8 cellular contexts compared by ENCODE assay signal in the genomic region with DNA sequence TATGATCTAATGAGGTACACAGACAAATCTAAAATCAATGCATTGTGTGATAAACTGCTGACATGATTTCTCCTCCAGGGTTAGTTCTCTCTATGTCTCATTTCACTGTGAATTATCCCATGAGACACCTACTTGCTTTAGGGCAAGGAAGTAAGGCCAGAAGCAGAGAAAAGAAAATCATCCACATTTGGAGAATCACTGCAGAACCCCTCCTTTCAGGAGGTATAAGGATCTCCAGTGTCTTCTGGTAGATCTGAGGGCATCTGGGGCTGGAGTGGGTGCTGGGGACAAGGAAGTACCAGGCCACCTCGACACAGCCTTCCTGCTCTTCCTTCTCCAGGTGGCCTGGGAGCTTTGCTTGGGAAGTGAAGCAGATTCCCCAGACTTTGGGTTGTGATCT. TPM values are rescaled to one million over a fixed set of nuclear protein-coding genes. Genes with fewer than 3 reads are reported as not detected.
DNase-seq lines count a peak whose midpoint lies in the region; ATAC-seq and TF ChIP-seq lines count a peak whose summit lies in the region.

No MANE protein-coding gene starts in this region.

- H3K4me1 Mint-ChIP-seq in activated naive CD8-positive, alpha-beta T cell treated with anti-CD3 and anti-CD28 coated beads, Interleukin-2, amount 50 U/mL, for 24 hours, result peaks cover 9% of the 10 kb centered on the region
- H3K4me1 Mint-ChIP-seq in activated naive CD8-positive, alpha-beta T cell treated with anti-CD3 and anti-CD28 coated beads for 36 hours, result peaks cover 2% of the 10 kb centered on the region
- peaks cover 53% of the 10 kb centered on the region for H3K4me1 Mint-ChIP-seq in dendritic cell treated with granulocyte-macrophage colony-stimulating factor and Interleukin-4, amounts not matched to agents 40 ng/mL and 50 ng/mL, for 4 days (ENCODE audit: low read depth)
- H3K4me1 Mint-ChIP-seq in nephron, result peaks cover 33% of the 10 kb centered on the region
- peaks cover 0 to 21% (median 0%) of the 10 kb centered on the region in 7 donors for H3K4me1 Mint-ChIP-seq in naive thymus-derived CD4-positive, alpha-beta T cell

- no peak for ATAC-seq in activated naive CD8-positive, alpha-beta T cell treated with anti-CD3 and anti-CD28 coated beads, Interleukin-2, amount 50 U/mL, for 24 hours
- ATAC-seq in naive thymus-derived CD4-positive, alpha-beta T cell, result no peak
- ATAC-seq in GM21360 (IDR thresholded peaks at IDR 0.05; ENCODE audit: unreplicated experiment), result no peak

- WGBS in urinary bladder, result 15% methylated on average over 1 of the region's 1 CpG

- no peak for TF ChIP-seq CTCF in nephron (IDR thresholded peaks at IDR 0.05; ENCODE audit: unreplicated experiment in 3 of 3)

- no peaks in the 10 kb centered on the region for H3K4me1 ChIP-seq in urinary bladder (ENCODE audit: insufficient read depth)
- no peaks in the 10 kb centered on the region for H3K4me1 ChIP-seq in naive thymus-derived CD4-positive, alpha-beta T cell (ENCODE audit: control insufficient read depth in 2 of 2, insufficient read depth in 2 of 2, low read length in 2 of 2)

- no peaks in the 10 kb centered on the region for H3K27me3 ChIP-seq in naive thymus-derived CD4-positive, alpha-beta T cell (ENCODE audit: control insufficient read depth in 2 of 2, insufficient read depth in 2 of 2, low read length in 2 of 2)

- no peaks in the 10 kb centered on the region for H3K9me3 Mint-ChIP-seq in activated naive CD8-positive, alpha-beta T cell treated with anti-CD3 and anti-CD28 coated beads, Interleukin-2, amount 50 U/mL, for 24 hours
- H3K9me3 Mint-ChIP-seq in activated naive CD8-positive, alpha-beta T cell treated with anti-CD3 and anti-CD28 coated beads for 36 hours, result no peaks in the 10 kb centered on the region
- H3K9me3 Mint-ChIP-seq in dendritic cell treated with granulocyte-macrophage colony-stimulating factor and Interleukin-4, amounts not matched to agents 40 ng/mL and 50 ng/mL, for 4 days, result no peaks in the 10 kb centered on the region
- H3K9me3 Mint-ChIP-seq in nephron, result no peaks in the 10 kb centered on the region
- no peaks in the 10 kb centered on the region for H3K9me3 Mint-ChIP-seq in naive thymus-derived CD4-positive, alpha-beta T cell

- POLR2A ChIA-PET in naive thymus-derived CD4-positive, alpha-beta T cell (lab: Charles Lee), result interaction anchor here (0.6 to 1.5 kb wide), 3 partner anchors 54 to 149 kb away, joined by 3 to 7 read pairs (median 3); no protein-coding TSS in a partner anchor

- H3K4me3 Mint-ChIP-seq in activated naive CD8-positive, alpha-beta T cell treated with anti-CD3 and anti-CD28 coated beads, Interleukin-2, amount 50 U/mL, for 24 hours, result no peak overlapping the region
- H3K4me3 Mint-ChIP-seq in activated naive CD8-positive, alpha-beta T cell treated with anti-CD3 and anti-CD28 coated beads for 36 hours, result no peak overlapping the region
- H3K4me3 Mint-ChIP-seq in dendritic cell treated with granulocyte-macrophage colony-stimulating factor and Interleukin-4, amounts not matched to agents 40 ng/mL and 50 ng/mL, for 4 days, result peak overlapping the region; percentile 18
- H3K4me3 Mint-ChIP-seq in nephron, result peak overlapping the region in 1 of 3 experiments; percentile 48
- no peak overlapping the region for H3K4me3 Mint-ChIP-seq in naive thymus-derived CD4-positive, alpha-beta T cell

- H3K36me3 Mint-ChIP-seq in activated naive CD8-positive, alpha-beta T cell treated with anti-CD3 and anti-CD28 coated beads, Interleukin-2, amount 50 U/mL, for 24 hours (ENCODE audit: low read depth), result no peaks in the 10 kb centered on the region
- no peaks in the 10 kb centered on the region for H3K36me3 Mint-ChIP-seq in activated naive CD8-positive, alpha-beta T cell treated with anti-CD3 and anti-CD28 coated beads for 36 hours
- no peaks in the 10 kb centered on the region for H3K36me3 Mint-ChIP-seq in dendritic cell treated with granulocyte-macrophage colony-stimulating factor and Interleukin-4, amounts not matched to agents 40 ng/mL and 50 ng/mL, for 4 days (ENCODE audit: low read depth)
- no peaks in the 10 kb centered on the region for H3K36me3 Mint-ChIP-seq in nephron (ENCODE audit: low read depth)
- no peaks in the 10 kb centered on the region for H3K36me3 Mint-ChIP-seq in naive thymus-derived CD4-positive, alpha-beta T cell

- no peak for DNase-seq in activated naive CD8-positive, alpha-beta T cell treated with anti-CD3 and anti-CD28 coated beads, Interleukin-2, amount 50 U/mL, for 24 hours
- DNase-seq in activated naive CD8-positive, alpha-beta T cell treated with anti-CD3 and anti-CD28 coated beads for 36 hours, result no peak
- DNase-seq in naive thymus-derived CD4-positive, alpha-beta T cell, result no peak
- DNase-seq in SIG-M5 treated with dmso at 0.1 percent for 504 hours (lab: John Stamatoyannopoulos, UW; ENCODE audit: unreplicated experiment), result no peak

- H3K27ac ChIP-seq in urinary bladder (ENCODE audit: low read depth), result peak overlapping the region; percentile 68
- no peak overlapping the region for H3K27ac ChIP-seq in naive thymus-derived CD4-positive, alpha-beta T cell (ENCODE audit: low read depth, low read length)

- no peaks in the 10 kb centered on the region for H3K36me3 ChIP-seq in urinary bladder (ENCODE audit: insufficient read depth)
- no peaks in the 10 kb centered on the region for H3K36me3 ChIP-seq in naive thymus-derived CD4-positive, alpha-beta T cell (ENCODE audit: control insufficient read depth in 2 of 3, insufficient read depth in 3 of 3, low read length in 3 of 3)

- no peaks in the 10 kb centered on the region for H3K9me3 ChIP-seq in naive thymus-derived CD4-positive, alpha-beta T cell (ENCODE audit: control insufficient read depth in 2 of 3, low read length in 3 of 3)

- intact Hi-C loops in dendritic cell treated with granulocyte-macrophage colony-stimulating factor and Interleukin-4, amounts not matched to agents 40 ng/mL and 50 ng/mL, for 4 days (cut with micrococcal nuclease), result loop anchor here (1.0 kb wide), 2 partner anchors 54 to 195 kb away; no protein-coding TSS in a partner anchor
- intact Hi-C loops in naive thymus-derived CD4-positive, alpha-beta T cell (cut with micrococcal nuclease), result loop anchor here (1.0 to 2.0 kb wide), 9 partner anchors 36 to 348 kb away; partner anchors contain the start of gene VCL (in 1 of the 2)

- no peaks in the 10 kb centered on the region for H3K27me3 Mint-ChIP-seq in activated naive CD8-positive, alpha-beta T cell treated with anti-CD3 and anti-CD28 coated beads, Interleukin-2, amount 50 U/mL, for 24 hours
- H3K27me3 Mint-ChIP-seq in activated naive CD8-positive, alpha-beta T cell treated with anti-CD3 and anti-CD28 coated beads for 36 hours, result peaks cover 3% of the 10 kb centered on the region
- no peaks in the 10 kb centered on the region for H3K27me3 Mint-ChIP-seq in dendritic cell treated with granulocyte-macrophage colony-stimulating factor and Interleukin-4, amounts not matched to agents 40 ng/mL and 50 ng/mL, for 4 days
- no peaks in the 10 kb centered on the region for H3K27me3 Mint-ChIP-seq in nephron (ENCODE audit: low read depth)
- peaks cover 0 to under 1% (median 0%) of the 10 kb centered on the region in 5 donors for H3K27me3 Mint-ChIP-seq in naive thymus-derived CD4-positive, alpha-beta T cell

- CTCF ChIA-PET in naive thymus-derived CD4-positive, alpha-beta T cell (lab: Charles Lee), result interaction anchor here (0.5 to 13.0 kb wide), 34 partner anchors 8 to 220 kb away, joined by 3 to 301 read pairs (median 4); no protein-coding TSS in a partner anchor

- H3K4me3 ChIP-seq in urinary bladder (ENCODE audit: low read depth, low read length), result no peak overlapping the region
- no peak overlapping the region for H3K4me3 ChIP-seq in naive thymus-derived CD4-positive, alpha-beta T cell (ENCODE audit: low read length)

- H3K27ac Mint-ChIP-seq in activated naive CD8-positive, alpha-beta T cell treated with anti-CD3 and anti-CD28 coated beads, Interleukin-2, amount 50 U/mL, for 24 hours, result peak overlapping the region; percentile 11
- H3K27ac Mint-ChIP-seq in activated naive CD8-positive, alpha-beta T cell treated with anti-CD3 and anti-CD28 coated beads for 36 hours, result no peak overlapping the region
- H3K27ac Mint-ChIP-seq in dendritic cell treated with granulocyte-macrophage colony-stimulating factor and Interleukin-4, amounts not matched to agents 40 ng/mL and 50 ng/mL, for 4 days, result peak overlapping the region; percentile 96
- peak overlapping the region; percentile 21 to 97 (median 83) for H3K27ac Mint-ChIP-seq in nephron
- H3K27ac Mint-ChIP-seq in naive thymus-derived CD4-positive, alpha-beta T cell, result no peak overlapping the region

RNA-seq across cellular contexts. Expression of gene CAMK2G, which starts 12.3 kb away (rescaled TPM):
- 10 to 100 TPM; 16.5 to 17.4 TPM for total RNA-seq in activated naive CD8-positive, alpha-beta T cell treated with anti-CD3 and anti-CD28 coated beads for 36 hours
- total RNA-seq in urinary bladder, result 40.3 TPM
- 115 TPM for polyA plus RNA-seq in urinary bladder
- 10 to 100 TPM; 44.6 to 70.9 (median 61.9) TPM for total RNA-seq in naive thymus-derived CD4-positive, alpha-beta T cell
- 1 to 10 TPM; 5.6 to 6.3 TPM for polyA plus RNA-seq in naive thymus-derived CD4-positive, alpha-beta T cell

RNA-seq across cellular contexts. Expression of gene PLAU, which starts 24.3 kb away (rescaled TPM):
- under 1 TPM in 1 of 2 experiments, not detected in 1; 0.12 TPM for total RNA-seq in activated naive CD8-positive, alpha-beta T cell treated with anti-CD3 and anti-CD28 coated beads for 36 hours
- total RNA-seq in urinary bladder, result 9.5 TPM
- polyA plus RNA-seq in urinary bladder, result 10.0 TPM
- under 1 TPM; 0.42 to 0.97 (median 0.78) TPM for total RNA-seq in naive thymus-derived CD4-positive, alpha-beta T cell
- not detected for polyA plus RNA-seq in naive thymus-derived CD4-positive, alpha-beta T cell

Comparison
In these comparisons a context has a peak if more than half of its experiments do, and no peak if none do; other contexts are left out.
1. H3K27ac Mint-ChIP-seq: peak in activated naive CD8-positive, alpha-beta T cell treated with anti-CD3 and anti-CD28 coated beads, Interleukin-2, amount 50 U/mL, for 24 hours (single experiment), dendritic cell treated with granulocyte-macrophage colony-stimulating factor and Interleukin-4, amounts not matched to agents 40 ng/mL and 50 ng/mL, for 4 days (single experiment) and nephron (3 of 3); none in activated naive CD8-positive, alpha-beta T cell treated with anti-CD3 and anti-CD28 coated beads for 36 hours (single experiment) and naive thymus-derived CD4-positive, alpha-beta T cell (0 of 9).